In the genomic region with DNA sequence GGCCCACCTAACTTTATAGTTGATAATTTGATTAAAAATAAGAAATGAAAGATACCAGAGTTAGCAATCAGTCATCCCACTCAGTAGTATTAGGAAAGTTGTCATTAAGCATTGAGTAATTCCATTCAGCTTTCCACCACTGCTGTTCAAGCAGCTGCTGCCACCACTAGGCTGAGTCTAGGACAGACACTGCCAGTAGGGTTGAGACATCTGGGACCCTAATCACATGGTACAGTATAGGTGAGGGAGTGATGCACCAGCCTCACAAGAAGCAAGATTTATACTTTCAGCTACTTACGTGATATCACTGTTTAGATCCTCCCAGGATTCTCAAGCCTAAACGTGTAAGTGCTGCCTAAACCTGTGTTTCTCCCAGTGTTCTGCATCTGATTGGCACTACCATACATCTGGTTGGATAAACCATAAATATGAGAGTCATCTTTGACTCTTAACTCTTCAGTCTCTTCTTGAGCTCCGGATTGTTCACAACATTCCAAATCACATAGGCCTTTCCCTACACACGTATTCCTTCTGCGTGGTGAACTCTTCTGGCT, we compare ENCODE assay signal across 7 cellular contexts. TPM values are rescaled to one million over a fixed set of nuclear protein-coding genes. Genes with fewer than 3 reads are reported as not detected.
A peak's percentile ranks its signal among the peaks of the same experiment; 100 is the strongest.
DNase-seq lines count a peak whose midpoint lies in the region; ATAC-seq and TF ChIP-seq lines count a peak whose summit lies in the region.

No MANE protein-coding gene starts in this region.

- H3K36me3 ChIP-seq in SU-DHL-6 (ENCODE audit: low read length) = peaks cover 8% of the 10 kb centered on the region; the same call in 1 of the 2 replicates
- H3K36me3 ChIP-seq in sigmoid colon = peaks cover 0 to 25% (median 6%) of the 10 kb centered on the region in 4 donors
- H3K36me3 ChIP-seq in left lung = peaks cover 0 to 24% of the 10 kb centered on the region in 2 donors

- H3K9me3 ChIP-seq in SU-DHL-6 (ENCODE audit: insufficient read depth, low read length) = no peaks in the 10 kb centered on the region
- no peaks in the 10 kb centered on the region for H3K9me3 ChIP-seq in sigmoid colon
- H3K9me3 ChIP-seq in left lung = no peaks in the 10 kb centered on the region

- TF ChIP-seq EP300 in sigmoid colon (IDR thresholded peaks at IDR 0.05) = no peak

- 86 to 89% methylated on average over 5 of the region's 5 CpGs for WGBS in sigmoid colon, 2 donors

- TF ChIP-seq CTCF in SU-DHL-6 (IDR thresholded peaks at IDR 0.05; ENCODE audit: insufficient read depth, low read length, poor library complexity, severe bottlenecking) (peak; percentile 25), sigmoid colon (IDR thresholded peaks at IDR 0.05) (no peak), left lung (IDR thresholded peaks at IDR 0.05) (no peak)

- H4K20me1 ChIP-seq in SU-DHL-6 (ENCODE audit: low read depth, low read length) = peaks cover 20% of the 10 kb centered on the region

- TF ChIP-seq POLR2A in sigmoid colon (IDR thresholded peaks at IDR 0.05) = no peak

- no peak overlapping the region for H2AFZ ChIP-seq in SU-DHL-6 (ENCODE audit: low read depth, low read length, severe bottlenecking)

- ATAC-seq in HG02642 (IDR thresholded peaks at IDR 0.05; ENCODE audit: poor library complexity, unreplicated experiment) (peak; percentile 16), left lung (no peak)

- peak; percentile 69 for DNase-seq in ELR (ENCODE audit: low read depth)
- DNase-seq in fibroblast of gingiva (ENCODE audit: low read depth) = peak; percentile 14
- DNase-seq in stimulated activated CD4-positive, alpha-beta T cell treated with anti-CD3 and anti-CD28 coated beads, TNF-alpha, amount 100 ng/mL, for 48 hours (ENCODE audit: low read depth in 3 of 3) = peak; percentile 5 to 24 (median 6)
- DNase-seq in sigmoid colon = no peak
- no peak for DNase-seq in left lung

- no peaks in the 10 kb centered on the region for H3K9me2 ChIP-seq in SU-DHL-6 (replicated peaks; ENCODE audit: insufficient read depth, low read length)

- peak overlapping the region; percentile 77 for H3K4me2 ChIP-seq in SU-DHL-6 (ENCODE audit: low read depth, low read length, poor library complexity, severe bottlenecking)

- peaks cover 59% of the 10 kb centered on the region for H3K79me2 ChIP-seq in SU-DHL-6 (ENCODE audit: insufficient read depth, low read length)

- no peak overlapping the region for H3K4me3 ChIP-seq in SU-DHL-6 (ENCODE audit: insufficient read depth, low read length, poor library complexity, severe bottlenecking)
- H3K4me3 ChIP-seq in sigmoid colon = no peak overlapping the region
- H3K4me3 ChIP-seq in left lung = no peak overlapping the region

- intact Hi-C loops in sigmoid colon (cut with DNase I) = loop anchor here (5.0 kb wide), 3 partner anchors 132 to 693 kb away; a partner anchor contains a TSS
- intact Hi-C loops in left lung (cut with DNase I) = no loop called here

- no peak overlapping the region for H3K27ac ChIP-seq in SU-DHL-6 (ENCODE audit: low read depth, low read length)
- H3K27ac ChIP-seq in sigmoid colon = no peak overlapping the region
- H3K27ac ChIP-seq in left lung = no peak overlapping the region

- H3K4me1 ChIP-seq in sigmoid colon (peaks cover 0 to 40% (median 32%) of the 10 kb centered on the region in 4 donors), left lung (peaks cover 12 to 49% of the 10 kb centered on the region in 2 donors)

- H3K9ac ChIP-seq in SU-DHL-6 (ENCODE audit: low read length) = no peak overlapping the region

- H3K27me3 ChIP-seq in SU-DHL-6 (ENCODE audit: low read length) (no peaks in the 10 kb centered on the region), sigmoid colon (no peaks in the 10 kb centered on the region), left lung (no peaks in the 10 kb centered on the region)

- no peaks in the 10 kb centered on the region; the same call in 1 of the 2 replicates for H3F3A ChIP-seq in SU-DHL-6 (ENCODE audit: insufficient read depth)

RNA-seq across cellular contexts. Expression of a gene that starts 3.2 kb away (rescaled TPM):
- total RNA-seq in sigmoid colon (10 to 100 TPM; 51.8 to 63.3 (median 59.8) TPM), left lung (100 to 1,000 TPM in 1 of 2 donors, 10 to 100 TPM in 1; 88.8 to 114 TPM)
- polyA plus RNA-seq in sigmoid colon = 10 to 100 TPM; 23.4 to 47.9 (median 25.7) TPM

Comparison
In these comparisons a context has a peak if more than half of its experiments do, and no peak if none do; other contexts are left out.
1. DNase-seq: peak in ELR (single experiment), fibroblast of gingiva (single experiment) and stimulated activated CD4-positive, alpha-beta T cell treated with anti-CD3 and anti-CD28 coated beads, TNF-alpha, amount 100 ng/mL, for 48 hours (3 of 3); none in sigmoid colon (single experiment) and left lung (0 of 2).